13 cellular contexts compared by ENCODE assay signal in the genomic region with DNA sequence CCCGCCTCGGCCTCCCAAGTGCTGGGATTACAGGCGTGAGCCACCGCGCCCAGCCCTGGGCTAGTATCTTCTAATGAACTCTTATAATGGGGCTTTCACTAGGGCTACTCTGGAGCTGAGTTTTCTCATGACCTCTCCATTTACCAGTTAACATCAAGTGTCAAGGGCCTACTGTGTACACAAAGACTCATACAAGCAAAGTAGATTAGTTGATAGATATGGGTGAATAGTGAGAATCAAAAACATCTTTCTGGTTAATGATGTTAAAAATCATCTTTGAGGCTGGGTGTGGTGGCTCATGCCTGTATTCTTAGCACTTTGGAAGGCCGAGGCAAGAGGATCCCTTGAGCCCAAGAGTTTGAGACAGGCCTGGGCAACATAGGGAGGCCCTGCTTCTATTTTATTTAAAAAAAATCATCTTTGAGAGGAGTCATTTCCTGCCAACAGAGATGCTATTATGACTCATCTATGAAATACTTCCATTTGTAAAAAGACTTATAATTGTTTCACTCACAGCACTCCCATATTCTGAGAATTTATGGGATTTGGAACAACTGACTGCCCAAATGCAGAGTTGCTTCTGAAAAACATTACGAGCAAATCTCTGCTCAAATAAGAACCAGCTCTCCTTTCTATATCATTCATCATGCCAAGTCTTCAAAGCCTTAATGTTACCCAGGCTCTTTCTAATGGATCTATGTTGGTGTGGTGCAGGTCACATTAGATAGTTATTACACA. TPM values are rescaled to one million over a fixed set of nuclear protein-coding genes. Genes with fewer than 3 reads are reported as not detected.
DNase-seq lines count a peak whose midpoint lies in the region; ATAC-seq and TF ChIP-seq lines count a peak whose summit lies in the region.
"Had no signal": no experiment of that assay in that cellular context is flagged by ENCODE, and none has a peak within 500 bp of the region (broad histone marks: within the 10 kb centered on the region; RNA-seq: fewer than 3 reads in every experiment).

No MANE protein-coding gene starts in this region.

- DNase-seq in EH (ENCODE audit: low read depth), result peak; percentile 89
- peak; percentile 55 for DNase-seq in NCI-H446 treated with DMSO at 0.1 percent for 48 hours (lab: John Stamatoyannopoulos, UW)
- peak; percentile 3 to 70 for DNase-seq in dermis microvascular lymphatic vessel endothelial cell (ENCODE audit: low read depth in 2 of 2)
- DNase-seq in osteocyte (ENCODE audit: extremely low spot score, unreplicated experiment), result no peak
- DNase-seq in NCI-H2171 treated with DMSO at 0.1 percent for 48 hours (lab: John Stamatoyannopoulos, UW), result no peak
- no peak for DNase-seq in occipital lobe (lab: John Stamatoyannopoulos, UW)
- DNase-seq in NCI-H748 treated with DMSO at 0.1 percent for 48 hours (lab: John Stamatoyannopoulos, UW), result no peak
- DNase-seq: activated effector memory CD4-positive, alpha-beta T cell treated with Interleukin-2 at 50 U/mL for 16 hours; NCI-H510A treated with DMSO at 0.1 percent for 48 hours; stimulated activated CD4-positive, alpha-beta T cell treated with anti-CD3 and anti-CD28 coated beads, Interleukin-4, amount 100 ng/mL, for 1 hour had no signal

- peaks cover 13% of the 10 kb centered on the region for H3K9me3 Mint-ChIP-seq in osteocyte (ENCODE audit: unreplicated experiment)

- no peaks in the 10 kb centered on the region for H3K27me3 Mint-ChIP-seq in osteocyte (ENCODE audit: unreplicated experiment)

- H3K27ac Mint-ChIP-seq in osteocyte (ENCODE audit: unreplicated experiment), result peak overlapping the region; percentile 93

- no peak for TF ChIP-seq CTCF in osteocyte (IDR thresholded peaks at IDR 0.05)

- ATAC-seq in HG03442 (IDR thresholded peaks at IDR 0.05; ENCODE audit: unreplicated experiment), result no peak

- peaks cover 16% of the 10 kb centered on the region for H3K4me1 Mint-ChIP-seq in osteocyte (ENCODE audit: unreplicated experiment)

- H3K36me3 Mint-ChIP-seq in osteocyte (ENCODE audit: unreplicated experiment), result peaks cover 3% of the 10 kb centered on the region

- no peak overlapping the region for H3K4me3 Mint-ChIP-seq in osteocyte (ENCODE audit: unreplicated experiment)

RNA-seq across cellular contexts. Expression of gene GDPD4, which starts 57.0 kb away (rescaled TPM):
- not detected in 2 replicates for total RNA-seq in dermis microvascular lymphatic vessel endothelial cell
- not detected in 2 replicates for total RNA-seq in osteocyte
- not detected for total RNA-seq in occipital lobe
- total RNA-seq: frontal cortex; T-helper 2 cell treated with Interferon-gamma antibody and Interleukin-4, amounts not matched to agents 100 ng/mL and 5 ng/mL, for 36 hours had no signal

Comparison
In these comparisons a context has a peak if more than half of its experiments do, and no peak if none do; other contexts are left out.
1. DNase-seq: peak in EH (single experiment), NCI-H446 treated with DMSO at 0.1 percent for 48 hours (single experiment) and dermis microvascular lymphatic vessel endothelial cell (2 of 2); none in osteocyte (single experiment), NCI-H2171 treated with DMSO at 0.1 percent for 48 hours (single experiment), occipital lobe (single experiment) and NCI-H748 treated with DMSO at 0.1 percent for 48 hours (single experiment).